Comparison of ENCODE assay signal across 8 cellular contexts in the genomic region with DNA sequence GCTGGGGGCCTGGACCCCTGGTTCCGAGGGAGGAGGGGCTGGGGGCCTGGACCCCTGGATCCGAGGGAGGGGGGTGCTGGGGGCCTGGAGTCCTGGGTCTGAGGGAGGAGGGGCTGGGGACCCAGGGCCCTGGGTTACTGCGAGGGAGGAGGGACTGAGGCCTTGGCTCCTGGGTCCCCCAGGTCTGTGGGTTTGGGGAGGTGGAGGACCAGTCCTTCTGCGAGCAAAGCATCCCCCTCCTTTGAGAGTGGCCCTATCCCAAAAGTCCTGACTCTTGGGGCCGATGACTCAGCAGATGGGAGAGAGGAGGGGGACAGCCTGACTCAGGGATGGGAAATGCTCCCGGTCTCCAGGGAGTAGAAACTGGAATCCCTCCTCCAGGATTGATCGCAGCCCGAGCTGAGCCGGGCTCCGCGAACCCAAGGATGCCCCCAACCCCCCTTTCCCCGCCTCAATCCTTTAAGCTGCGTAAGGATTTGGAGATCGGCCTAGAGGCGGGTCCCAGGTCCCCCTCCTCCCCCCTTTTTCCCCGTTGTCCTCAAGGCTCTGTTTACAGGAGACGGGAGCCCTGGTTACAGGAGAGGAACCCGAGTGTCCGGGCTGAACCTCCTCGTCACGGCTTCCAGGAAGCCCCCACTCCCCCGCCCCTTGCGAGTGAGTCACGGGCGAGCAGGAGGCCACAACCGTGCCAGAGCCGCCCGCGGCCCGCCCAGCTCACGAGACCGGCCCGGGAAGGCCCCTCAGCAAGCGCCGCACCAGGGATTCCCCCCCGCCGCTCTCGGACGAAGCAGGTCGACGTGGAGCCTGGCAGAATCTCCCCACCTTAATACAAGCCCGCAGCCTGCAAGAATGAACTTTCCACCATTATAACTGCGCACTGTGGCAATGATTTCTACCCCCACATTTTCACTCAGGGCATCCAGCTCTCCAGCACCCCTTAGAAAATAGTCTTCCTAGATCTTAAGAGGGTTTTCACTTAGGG. TPM values are rescaled to one million over a fixed set of nuclear protein-coding genes. Genes with fewer than 3 reads are reported as not detected.
DNase-seq lines count a peak whose midpoint lies in the region; ATAC-seq and TF ChIP-seq lines count a peak whose summit lies in the region.

No MANE protein-coding gene starts in this region.

- BruUV-seq in HCT116 (replicated peaks; lab: Mats Ljungman, UMichigan), result TSS peak; percentile 40

- peaks cover 55% of the 10 kb centered on the region for H3K4me1 Mint-ChIP-seq in activated CD4-positive, alpha-beta memory T cell treated with anti-CD3 and anti-CD28 coated beads for 36 hours (ENCODE audit: low read depth)

- H3K4me3 ChIP-seq in HCT116 (replicated peaks in 1 of 2; ENCODE audit: low read depth in 1 of 2, low read length in 2 of 2), result peak overlapping the region; percentile 43 to 56
- H3K4me3 ChIP-seq in lower lobe of right lung, result peak overlapping the region; percentile 61

- H3K9ac ChIP-seq in HCT116 (ENCODE audit: low read length), result peak overlapping the region; percentile 97

- H3K27me3 ChIP-seq in HCT116 (ENCODE audit: insufficient read depth, low read length) (no peaks in the 10 kb centered on the region), lower lobe of right lung (ENCODE audit: low read depth) (no peaks in the 10 kb centered on the region)

- H2AFZ ChIP-seq in HCT116 (ENCODE audit: low read depth, low read length, poor library complexity, severe bottlenecking), result no peak overlapping the region

- TF ChIP-seq RAD21 in HCT116 (IDR thresholded peaks at IDR 0.05; ENCODE audit: low read depth), result no peak

- H3K9me2 ChIP-seq in HCT116 (ENCODE audit: insufficient read depth), result no peaks in the 10 kb centered on the region

- H3K36me3 Mint-ChIP-seq in activated CD4-positive, alpha-beta memory T cell treated with anti-CD3 and anti-CD28 coated beads for 36 hours, result peaks cover 26% of the 10 kb centered on the region

- H3K36me3 ChIP-seq in HCT116 (ENCODE audit: control insufficient read depth in 1 of 2, insufficient read depth in 2 of 2, low read length in 2 of 2), result peaks cover 2 to 11% of the 10 kb centered on the region in 2 experiments; a peak in 1 of 4 replicates
- H3K36me3 ChIP-seq in lower lobe of right lung, result peaks cover 13% of the 10 kb centered on the region

- in situ Hi-C loops in Caki2 (cut with HindIII; ENCODE audit: low pct_unique_long_range_greater_than_20kb, low sequenced_read_pairs), result no loop called here

- no peaks in the 10 kb centered on the region for H3K9me3 Mint-ChIP-seq in activated CD4-positive, alpha-beta memory T cell treated with anti-CD3 and anti-CD28 coated beads for 36 hours

- H3K4me2 ChIP-seq in HCT116 (ENCODE audit: low read length), result peak overlapping the region; percentile 92

- H3K27me3 Mint-ChIP-seq in activated CD4-positive, alpha-beta memory T cell treated with anti-CD3 and anti-CD28 coated beads for 36 hours, result no peaks in the 10 kb centered on the region

- POLR2A ChIA-PET in HCT116 (lab: Charles Lee), result interaction anchor here (0.6 to 2.1 kb wide), 7 partner anchors 12 to 448 kb away, joined by 3 to 19 read pairs (median 4); a partner anchor contains a TSS
- POLR2A ChIA-PET in activated CD4-positive, alpha-beta memory T cell treated with anti-CD3 and anti-CD28 coated beads for 36 hours (lab: Charles Lee), result interaction anchor here (1.0 to 3.9 kb wide), 6 partner anchors 8 to 42 kb away, joined by 4 to 28 read pairs (median 14); a partner anchor contains a TSS

- intact Hi-C loops in HCT116 (cut with micrococcal nuclease), result no loop called here
- intact Hi-C loops in activated CD4-positive, alpha-beta memory T cell treated with anti-CD3 and anti-CD28 coated beads for 36 hours (cut with micrococcal nuclease), result loop anchor here (5.0 kb wide), 2 partner anchors 551 to 1859 kb away; a partner anchor contains a TSS
- intact Hi-C loops in lower lobe of right lung (cut with DNase I), result no loop called here

- H3K27ac ChIP-seq in HCT116 (ENCODE audit: low read depth, low read length) (peak overlapping the region; percentile 99), lower lobe of right lung (peak overlapping the region; percentile 100)

- peaks cover 53 to 88% of the 10 kb centered on the region in 2 experiments for H3K4me1 ChIP-seq in HCT116 (ENCODE audit: control insufficient read depth in 1 of 2, insufficient read depth in 2 of 2, low read length in 2 of 2)
- peaks cover 55% of the 10 kb centered on the region for H3K4me1 ChIP-seq in lower lobe of right lung

- peak overlapping the region; percentile 78 for H3K4me3 Mint-ChIP-seq in activated CD4-positive, alpha-beta memory T cell treated with anti-CD3 and anti-CD28 coated beads for 36 hours

- peak overlapping the region; percentile 94 for H3K27ac Mint-ChIP-seq in activated CD4-positive, alpha-beta memory T cell treated with anti-CD3 and anti-CD28 coated beads for 36 hours

- H4K20me1 ChIP-seq in HCT116 (ENCODE audit: insufficient read depth), result peaks cover 5% of the 10 kb centered on the region; the same call in 1 of the 2 replicates

- H3K9me3 ChIP-seq in HCT116 (ENCODE audit: control insufficient read depth in 1 of 2, insufficient read depth in 1 of 2, low read depth in 1 of 2, low read length in 2 of 2), result no peaks in the 10 kb centered on the region
- no peaks in the 10 kb centered on the region for H3K9me3 ChIP-seq in lower lobe of right lung

- H3K79me2 ChIP-seq in HCT116 (ENCODE audit: insufficient read depth, low read length), result peaks cover 34% of the 10 kb centered on the region

- RAD21 ChIA-PET in HCT116 (lab: Charles Lee; ENCODE audit: low non-redundant PET in 1 of 2, low total read pairs in 2 of 2, uncharacterized antibody in 2 of 2, unreplicated experiment in 2 of 2), result no interaction called here

- CTCF ChIA-PET in HCT116 (lab: Charles Lee), result interaction anchor here (0.6 kb wide), 1 partner anchor 365 kb away, joined by 3 read pairs; no protein-coding TSS in a partner anchor
- CTCF ChIA-PET in activated CD4-positive, alpha-beta memory T cell treated with anti-CD3 and anti-CD28 coated beads for 36 hours (lab: Charles Lee), result interaction anchor here (0.6 to 1.2 kb wide), 4 partner anchors 8 to 1013 kb away, joined by 3 to 5 read pairs (median 4); a partner anchor contains a TSS

- DNase-seq in Caki2 (ENCODE audit: low read depth) (peak; percentile 98), HCT116 (ENCODE audit: low read depth, low spot score) (peak; percentile 92), NCI-H69 (lab: John Stamatoyannopoulos, UW) (peak; percentile 93), dermis microvascular lymphatic vessel endothelial cell (ENCODE audit: low read depth in 2 of 2) (peak; percentile 98 to 100), lower lobe of right lung (peak; percentile 99)
- peak; percentile 99 for DNase-seq in activated CD4-positive, alpha-beta memory T cell treated with anti-CD3 and anti-CD28 coated beads for 36 hours
- peak; percentile 96 for DNase-seq in stimulated activated CD4-positive, alpha-beta T cell treated with anti-CD3 and anti-CD28 coated beads, Interleukin-4, amount 100 ng/mL, for 4 hours

- peak; percentile 40 for TF ChIP-seq POLR2A in HCT116 (IDR thresholded peaks at IDR 0.05; ENCODE audit: borderline replicate concordance, extremely low read depth, insufficient read depth, insufficient read length)

- peak; percentile 55 for ATAC-seq in HCT116
- peak; percentile 54 to 75 for ATAC-seq in lower lobe of right lung
- ATAC-seq in GM19023 (IDR thresholded peaks at IDR 0.05; ENCODE audit: unreplicated experiment), result no peak

- TF ChIP-seq CTCF in HCT116 (IDR thresholded peaks at IDR 0.05 in 2 of 3, conservative IDR thresholded peaks at IDR 0.05 in 1 of 3; ENCODE audit: borderline replicate concordance in 1 of 3, insufficient read depth in 1 of 3, low read depth in 2 of 3, low read length in 2 of 3) (no peak), lower lobe of right lung (IDR thresholded peaks at IDR 0.05) (no peak)

TF ChIP-seq in HCT116, 20 proteins besides CTCF, POLR2A, EP300 and RAD21 (continues in another document):
- peak; percentile 70 for TF ChIP-seq TCF7L2 (IDR thresholded peaks at IDR 0.05; ENCODE audit: borderline replicate concordance, extremely low read depth, insufficient read depth, insufficient read length)
- TF ChIP-seq EGR1 (IDR thresholded peaks at IDR 0.05; ENCODE audit: low read depth), result no peak
- TF ChIP-seq SIN3A (IDR thresholded peaks at IDR 0.05; ENCODE audit: low read depth), result no peak
- peak; percentile 75 for TF ChIP-seq POLR2AphosphoS5 (IDR thresholded peaks at IDR 0.05; ENCODE audit: low read depth, low read length)

RNA-seq across cellular contexts. Expression of a gene that starts 3.0 kb away (rescaled TPM):
- 1.4 TPM in 1 of 2 replicates, not detected in the other for total RNA-seq in Caki2 (2014; rRNA removed; shearing (Covaris generic); ENCODE audit: low replicate concordance)
- 131 TPM for total RNA-seq in HCT116 (2021; ENCODE audit: unreplicated experiment)
- 236 and 274 TPM in 2 replicates for polyA plus RNA-seq in HCT116 (2012)
- 100 to 1,000 TPM; 104 to 118 TPM for total RNA-seq in activated CD4-positive, alpha-beta memory T cell treated with anti-CD3 and anti-CD28 coated beads for 36 hours
- 0.64 and 1.8 TPM in 2 replicates for total RNA-seq in dermis microvascular lymphatic vessel endothelial cell
- 208 TPM for total RNA-seq in lower lobe of right lung

RNA-seq across cellular contexts. Expression of a gene that starts 8.8 kb away (rescaled TPM):
- total RNA-seq in Caki2 (2014; rRNA removed; shearing (Covaris generic); ENCODE audit: low replicate concordance), result 5.1 and 34.1 TPM in 2 replicates
- 29.0 TPM for total RNA-seq in HCT116 (2021; ENCODE audit: unreplicated experiment)
- 10.6 and 14.6 TPM in 2 replicates for polyA plus RNA-seq in HCT116 (2012)
- 10 to 100 TPM; 74.9 to 80.6 TPM for total RNA-seq in activated CD4-positive, alpha-beta memory T cell treated with anti-CD3 and anti-CD28 coated beads for 36 hours
- total RNA-seq in dermis microvascular lymphatic vessel endothelial cell, result 10.5 and 16.9 TPM in 2 replicates
- 24.7 TPM for total RNA-seq in lower lobe of right lung

RNA-seq across cellular contexts. Expression of a gene that starts 12.4 kb away (rescaled TPM):
- total RNA-seq in Caki2 (2014; rRNA removed; shearing (Covaris generic); ENCODE audit: low replicate concordance), result 76.2 and 86.5 TPM in 2 replicates
- 32.0 TPM for total RNA-seq in HCT116 (2021; ENCODE audit: unreplicated experiment)
- polyA plus RNA-seq in HCT116 (2012), result 21.9 and 22.6 TPM in 2 replicates
- 10 to 100 TPM; 22.2 to 26.9 TPM for total RNA-seq in activated CD4-positive, alpha-beta memory T cell treated with anti-CD3 and anti-CD28 coated beads for 36 hours
- total RNA-seq in dermis microvascular lymphatic vessel endothelial cell, result 11.6 and 17.3 TPM in 2 replicates
- 33.1 TPM for total RNA-seq in lower lobe of right lung

RNA-seq across cellular contexts. Expression of a gene that starts 12.7 kb away (rescaled TPM):
- total RNA-seq in Caki2 (2014; rRNA removed; shearing (Covaris generic); ENCODE audit: low replicate concordance), result 77.5 and 79.9 TPM in 2 replicates
- total RNA-seq in HCT116 (2021; ENCODE audit: unreplicated experiment) (53.5 TPM), dermis microvascular lymphatic vessel endothelial cell (23.4 and 24.9 TPM in 2 replicates), lower lobe of right lung (33.7 TPM)
- polyA plus RNA-seq in HCT116 (2012), result 77.0 and 91.6 TPM in 2 replicates
- total RNA-seq in activated CD4-positive, alpha-beta memory T cell treated with anti-CD3 and anti-CD28 coated beads for 36 hours, result 10 to 100 TPM; 41.6 to 43.8 TPM

RNA-seq across cellular contexts. Expression of a gene that starts 32.1 kb away (rescaled TPM):
- 76.6 and 151 TPM in 2 replicates for total RNA-seq in Caki2 (2014; rRNA removed; shearing (Covaris generic); ENCODE audit: low replicate concordance)
- total RNA-seq in HCT116 (2021; ENCODE audit: unreplicated experiment) (3,365 TPM), dermis microvascular lymphatic vessel endothelial cell (117 and 133 TPM in 2 replicates), lower lobe of right lung (1,586 TPM)
- 6,021 and 7,325 TPM in 2 replicates for polyA plus RNA-seq in HCT116 (2012)
- 1,000 to 10,000 TPM; 3,682 to 3,746 TPM for total RNA-seq in activated CD4-positive, alpha-beta memory T cell treated with anti-CD3 and anti-CD28 coated beads for 36 hours

Comparison
In these comparisons a context has a peak if more than half of its experiments do, and no peak if none do; other contexts are left out.
1. RNA of a gene that starts 3.0 kb away (total RNA-seq): 208 TPM in lower lobe of right lung (single experiment), 131 TPM in HCT116 (single experiment) and 104 to 118 TPM in activated CD4-positive, alpha-beta memory T cell treated with anti-CD3 and anti-CD28 coated beads for 36 hours; 0.64 to 1.8 TPM in dermis microvascular lymphatic vessel endothelial cell and 1.4 TPM in Caki2; every median in the first group is over 10 times any median in the second.
2. Peak in every context shown above with its lines, with median percentiles within 50 percentile points of each other: DNase-seq.